Comparison of ENCODE assay signal across 8 cellular contexts in genomic region chr2:65357959-65358294, GRCh38.
DNase-seq lines count a peak whose midpoint lies in the region; ATAC-seq and TF ChIP-seq lines count a peak whose summit lies in the region.

No MANE protein-coding gene starts in this region.

- peak in 1 of 2 donors; percentile 62 for ATAC-seq in natural killer cell treated with Interleukin-12 subunit alpha and Interleukin-12 subunit beta and Interleukin-15 and Interleukin-18, amount 100 ng/mL, for 72 hours
- ATAC-seq in natural killer cell: no peak
- peak; percentile 82 for ATAC-seq in HG02938 (IDR thresholded peaks at IDR 0.05; ENCODE audit: unreplicated experiment)

- DNase-seq in natural killer cell treated with Interleukin-12 subunit alpha and Interleukin-12 subunit beta and Interleukin-15 and Interleukin-18, amount 100 ng/mL, for 72 hours (ENCODE audit: low spot score): no peak
- no peak for DNase-seq in natural killer cell
- DNase-seq in SJSA1 (ENCODE audit: low read depth in 1 of 2, low spot score in 2 of 2): no peak
- no peak for DNase-seq in amygdala (lab: John Stamatoyannopoulos, UW)
- no peak for DNase-seq in effector memory CD4-positive, alpha-beta T cell
- no peak for DNase-seq in midbrain (lab: John Stamatoyannopoulos, UW)
- DNase-seq in activated gamma-delta T cell (lab: John Stamatoyannopoulos, UW): no peak

- H3K9me3 ChIP-seq in SJSA1 (replicated peaks): no peaks in the 10 kb centered on the region
- H3K9me3 ChIP-seq in effector memory CD4-positive, alpha-beta T cell (ENCODE audit: control insufficient read depth, low read length): no peaks in the 10 kb centered on the region

- intact Hi-C loops in natural killer cell (cut with micrococcal nuclease): no loop called here

- peaks cover 52% of the 10 kb centered on the region for H3K4me1 ChIP-seq in SJSA1 (replicated peaks)
- no peaks in the 10 kb centered on the region for H3K4me1 ChIP-seq in effector memory CD4-positive, alpha-beta T cell (ENCODE audit: control insufficient read depth, insufficient read depth, low read length, poor library complexity, severe bottlenecking)

- H3K9me3 Mint-ChIP-seq in natural killer cell treated with Interleukin-12 subunit alpha and Interleukin-12 subunit beta and Interleukin-15 and Interleukin-18, amount 100 ng/mL, for 72 hours: no peaks in the 10 kb centered on the region
- H3K9me3 Mint-ChIP-seq in natural killer cell: no peaks in the 10 kb centered on the region

- peaks cover 13 to 16% of the 10 kb centered on the region in 2 donors for H3K4me1 Mint-ChIP-seq in natural killer cell treated with Interleukin-12 subunit alpha and Interleukin-12 subunit beta and Interleukin-15 and Interleukin-18, amount 100 ng/mL, for 72 hours (ENCODE audit: low read depth in 2 of 2)
- H3K4me1 Mint-ChIP-seq in natural killer cell: peaks cover 0 to 6% of the 10 kb centered on the region in 2 donors

- no peaks in the 10 kb centered on the region for H3K27me3 ChIP-seq in SJSA1 (replicated peaks)
- H3K27me3 ChIP-seq in effector memory CD4-positive, alpha-beta T cell (replicated peaks; ENCODE audit: control insufficient read depth, insufficient read depth, low read length, poor library complexity, severe bottlenecking): no peaks in the 10 kb centered on the region

- H3K27ac ChIP-seq in SJSA1: peak overlapping the region; percentile 88
- no peak overlapping the region for H3K27ac ChIP-seq in effector memory CD4-positive, alpha-beta T cell (ENCODE audit: insufficient read depth, low read length, poor library complexity, severe bottlenecking)

- peak overlapping the region; percentile 16 for H3K4me3 Mint-ChIP-seq in natural killer cell treated with Interleukin-12 subunit alpha and Interleukin-12 subunit beta and Interleukin-15 and Interleukin-18, amount 100 ng/mL, for 72 hours
- no peak overlapping the region for H3K4me3 Mint-ChIP-seq in natural killer cell

- H3K36me3 ChIP-seq in SJSA1: no peaks in the 10 kb centered on the region
- H3K36me3 ChIP-seq in effector memory CD4-positive, alpha-beta T cell (ENCODE audit: control insufficient read depth, insufficient read depth, low read length): no peaks in the 10 kb centered on the region

- H3K36me3 Mint-ChIP-seq in natural killer cell treated with Interleukin-12 subunit alpha and Interleukin-12 subunit beta and Interleukin-15 and Interleukin-18, amount 100 ng/mL, for 72 hours: no peaks in the 10 kb centered on the region
- no peaks in the 10 kb centered on the region for H3K36me3 Mint-ChIP-seq in natural killer cell

- TF ChIP-seq CTCF in natural killer cell (IDR thresholded peaks at IDR 0.05): no peak

- peak overlapping the region; percentile 48 to 50 for H3K27ac Mint-ChIP-seq in natural killer cell treated with Interleukin-12 subunit alpha and Interleukin-12 subunit beta and Interleukin-15 and Interleukin-18, amount 100 ng/mL, for 72 hours
- H3K27ac Mint-ChIP-seq in natural killer cell: no peak overlapping the region

- peaks cover 0 to 8% of the 10 kb centered on the region in 2 donors for H3K27me3 Mint-ChIP-seq in natural killer cell treated with Interleukin-12 subunit alpha and Interleukin-12 subunit beta and Interleukin-15 and Interleukin-18, amount 100 ng/mL, for 72 hours
- no peaks in the 10 kb centered on the region for H3K27me3 Mint-ChIP-seq in natural killer cell (ENCODE audit: low read depth in 2 of 2)

- no peak overlapping the region for H3K4me3 ChIP-seq in SJSA1
- no peak overlapping the region for H3K4me3 ChIP-seq in effector memory CD4-positive, alpha-beta T cell (ENCODE audit: insufficient read depth, low read depth, low read length, poor library complexity, severe bottlenecking)

Comparison
In these comparisons a context has a peak if more than half of its experiments do, and no peak if none do; other contexts are left out.
1. H3K27ac Mint-ChIP-seq: peak in natural killer cell treated with Interleukin-12 subunit alpha and Interleukin-12 subunit beta and Interleukin-15 and Interleukin-18, amount 100 ng/mL, for 72 hours (2 of 2); none in natural killer cell (0 of 2).